28 cellular contexts compared by ENCODE assay signal in genomic region chr2:194020155-194020554, GRCh38.
"Had no signal": no experiment of that assay in that cellular context is flagged by ENCODE, and none has a peak within 500 bp of the region (broad histone marks: within the 10 kb centered on the region; RNA-seq: fewer than 3 reads in every experiment).

No MANE protein-coding gene starts in this region.

- FAIRE-seq: astrocyte, bronchial epithelial cell, frontal cortex had no signal

- H3K36me3 ChIP-seq: brain microvascular endothelial cell had no signal

- H3K27me3 ChIP-seq: brain microvascular endothelial cell, dorsolateral prefrontal cortex had no signal

- H3K4me3 ChIP-seq: coronary artery, dorsolateral prefrontal cortex had no signal

- H3K27ac ChIP-seq: brain microvascular endothelial cell, coronary artery, dorsolateral prefrontal cortex had no signal

- DNase-seq: activated CD4-positive, alpha-beta memory T cell treated with anti-CD3 and anti-CD28 coated beads for 36 hours; activated CD4-positive, alpha-beta T cell treated with anti-CD3 and anti-CD28 coated beads for 36 hours; activated CD4-positive, alpha-beta T cell treated with anti-CD3 and anti-CD28 coated beads, Interleukin-2, amount 10 ng/mL, durations not matched to agents 24 days and 14 days; activated CD4-positive, CD25-positive, alpha-beta regulatory T cell; activated CD4-positive, CD25-positive, alpha-beta regulatory T cell treated with anti-CD3 and anti-CD28 coated beads, Interleukin-2, amount 50 U/mL, for 72 hours; activated CD8-positive, alpha-beta memory T cell treated with anti-CD3 and anti-CD28 coated beads, Interleukin-2, amount 10 ng/mL, durations not matched to agents 7 days and 5 days; activated CD8-positive, alpha-beta memory T cell treated with anti-CD3 and anti-CD28 coated beads, Interleukin-2, amount 50 U/mL, for 4 hours; activated CD8-positive, alpha-beta T cell treated with anti-CD3 and anti-CD28 coated beads, Interleukin-2, amount 10 ng/mL, durations not matched to agents 7 days and 5 days; activated gamma-delta T cell; activated naive CD4-positive, alpha-beta T cell; activated naive CD4-positive, alpha-beta T cell treated with anti-CD3 and anti-CD28 coated beads, Interleukin-2, amount 10 ng/mL, durations not matched to agents 7 days and 5 days; activated naive CD8-positive, alpha-beta T cell treated with anti-CD3 and anti-CD28 coated beads, Interleukin-2, amount 10 ng/mL, durations not matched to agents 7 days and 5 days; activated T-cell treated with anti-CD3 and anti-CD28 coated beads, Interleukin-2, amount 50 U/mL, for 1 hour; activated T-cell treated with anti-CD3 and anti-CD28 coated beads, Interleukin-2, amount 50 U/mL, for 48 hours; brain microvascular endothelial cell; dorsolateral prefrontal cortex; effector memory CD4-positive, alpha-beta T cell; endodermal cell; foreskin fibroblast; T-helper 1 cell; T-helper 17 cell; T1000 had no signal

- ATAC-seq: activated CD4-positive, alpha-beta T cell treated with anti-CD3 and anti-CD28 coated beads for 36 hours; activated CD8-positive, alpha-beta memory T cell treated with anti-CD3 and anti-CD28 coated beads, Interleukin-2, amount 10 ng/mL, durations not matched to agents 7 days and 5 days; activated CD8-positive, alpha-beta T cell treated with anti-CD3 and anti-CD28 coated beads, Interleukin-2, amount 10 ng/mL, durations not matched to agents 7 days and 5 days; activated naive CD4-positive, alpha-beta T cell treated with anti-CD3 and anti-CD28 coated beads, Interleukin-2, amount 50 U/mL, for 72 hours; esophagus mucosa; T-helper 17 cell had no signal
